19 cellular contexts compared by ENCODE assay signal in the genomic region with DNA sequence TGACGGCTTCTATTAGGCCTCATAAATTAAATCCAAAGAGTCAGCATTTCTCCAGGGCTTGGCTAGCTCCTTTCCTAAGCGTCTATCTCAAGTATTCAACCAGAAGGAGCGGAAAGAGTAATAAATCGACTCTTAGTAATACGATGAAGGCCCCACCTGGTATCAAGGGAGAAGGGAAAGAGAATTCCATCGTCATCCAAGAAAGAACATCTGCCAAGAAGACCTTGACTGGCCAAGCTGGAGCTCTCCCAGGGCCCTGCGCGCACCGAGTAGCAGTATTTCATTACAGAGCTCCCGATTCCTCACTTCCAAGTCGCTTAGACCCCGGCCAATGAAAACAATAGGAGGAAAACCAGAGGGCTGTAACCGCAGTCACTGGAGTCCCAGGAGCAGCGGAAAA.
DNase-seq lines count a peak whose midpoint lies in the region; ATAC-seq, FAIRE-seq and TF ChIP-seq lines count a peak whose summit lies in the region.
"Had no signal": no experiment of that assay in that cellular context is flagged by ENCODE, and none has a peak within 500 bp of the region (broad histone marks: within the 10 kb centered on the region; RNA-seq: fewer than 3 reads in every experiment).

No MANE protein-coding gene starts in this region.

- ATAC-seq in sciatic nerve (peak; percentile 98), HG02588 (IDR thresholded peaks at IDR 0.05; ENCODE audit: unreplicated experiment) (no peak)
- ATAC-seq: lower lobe of right lung, upper lobe of right lung had no signal

- peaks cover 36% of the 10 kb centered on the region for H3K4me1 Mint-ChIP-seq in activated CD4-positive, alpha-beta memory T cell treated with anti-CD3 and anti-CD28 coated beads for 36 hours (ENCODE audit: low read depth)
- peaks cover 30% of the 10 kb centered on the region for H3K4me1 Mint-ChIP-seq in activated CD4-positive, alpha-beta memory T cell treated with anti-CD3 and anti-CD28 coated beads, Interleukin-2, amount 10 ng/mL, durations not matched to agents 7 days and 5 days
- H3K4me1 Mint-ChIP-seq in CD8-positive, alpha-beta memory T cell = peaks cover 24 to 44% (median 43%) of the 10 kb centered on the region in 3 donors
- H3K4me1 Mint-ChIP-seq in endothelial cell (ENCODE audit: unreplicated experiment) = peaks cover 26% of the 10 kb centered on the region

- H3K9me3 Mint-ChIP-seq in activated CD4-positive, alpha-beta memory T cell treated with anti-CD3 and anti-CD28 coated beads for 36 hours = peaks cover 14% of the 10 kb centered on the region
- H3K9me3 Mint-ChIP-seq in activated CD4-positive, alpha-beta memory T cell treated with anti-CD3 and anti-CD28 coated beads, Interleukin-2, amount 10 ng/mL, durations not matched to agents 7 days and 5 days = no peaks in the 10 kb centered on the region
- H3K9me3 Mint-ChIP-seq in CD8-positive, alpha-beta memory T cell = peaks cover 0 to 2% (median 0%) of the 10 kb centered on the region in 5 donors
- no peaks in the 10 kb centered on the region for H3K9me3 Mint-ChIP-seq in endothelial cell (ENCODE audit: unreplicated experiment)

- H3K27me3 ChIP-seq in CD8-positive, alpha-beta memory T cell (ENCODE audit: insufficient read depth, low read length, poor library complexity, severe bottlenecking) = no peaks in the 10 kb centered on the region
- H3K27me3 ChIP-seq: ascending aorta, upper lobe of right lung had no signal

- no peak overlapping the region for H3K4me3 Mint-ChIP-seq in activated CD4-positive, alpha-beta memory T cell treated with anti-CD3 and anti-CD28 coated beads for 36 hours
- H3K4me3 Mint-ChIP-seq in activated CD4-positive, alpha-beta memory T cell treated with anti-CD3 and anti-CD28 coated beads, Interleukin-2, amount 10 ng/mL, durations not matched to agents 7 days and 5 days = no peak overlapping the region
- H3K4me3 Mint-ChIP-seq in CD8-positive, alpha-beta memory T cell = peak overlapping the region in 1 of 7 donors; percentile 24
- H3K4me3 Mint-ChIP-seq in endothelial cell (ENCODE audit: unreplicated experiment) = no peak overlapping the region
- H3K4me3 Mint-ChIP-seq: stimulated activated naive CD8-positive, alpha-beta T cell treated with anti-CD3 and anti-CD28 coated beads, Interleukin-15, Interleukin-2, amounts not matched to agents 100 ng/mL and 50 ng/mL, for 24 hours had no signal

- intact Hi-C loops in activated CD4-positive, alpha-beta memory T cell treated with anti-CD3 and anti-CD28 coated beads for 36 hours (cut with micrococcal nuclease) = loop anchor here (1.0 to 10.0 kb wide), 6 partner anchors 19 to 586 kb away; a partner anchor contains a TSS
- intact Hi-C loops in sciatic nerve (cut with DNase I) (loop anchor here (10.0 kb wide), 1 partner anchor 316 kb away; no protein-coding TSS in a partner anchor), kidney (cut with DNase I) (no loop called here)

- no peak overlapping the region for H3K9ac ChIP-seq in kidney (ENCODE audit: low read length in 2 of 2)

- peaks cover 38% of the 10 kb centered on the region for H3K36me3 Mint-ChIP-seq in activated CD4-positive, alpha-beta memory T cell treated with anti-CD3 and anti-CD28 coated beads for 36 hours
- peaks cover 54% of the 10 kb centered on the region for H3K36me3 Mint-ChIP-seq in activated CD4-positive, alpha-beta memory T cell treated with anti-CD3 and anti-CD28 coated beads, Interleukin-2, amount 10 ng/mL, durations not matched to agents 7 days and 5 days (ENCODE audit: low read depth)
- peaks cover 11 to 41% (median 18%) of the 10 kb centered on the region in 3 donors for H3K36me3 Mint-ChIP-seq in CD8-positive, alpha-beta memory T cell
- peaks cover 39% of the 10 kb centered on the region for H3K36me3 Mint-ChIP-seq in endothelial cell (ENCODE audit: low read depth, unreplicated experiment)

- CTCF ChIA-PET in activated CD4-positive, alpha-beta memory T cell treated with anti-CD3 and anti-CD28 coated beads for 36 hours (lab: Charles Lee) = interaction anchor here (0.8 to 2.1 kb wide), 8 partner anchors 10 to 314 kb away, joined by 3 to 9 read pairs (median 4); no protein-coding TSS in a partner anchor
- CTCF ChIA-PET in activated CD4-positive, alpha-beta memory T cell treated with anti-CD3 and anti-CD28 coated beads, Interleukin-2, amount 10 ng/mL, durations not matched to agents 7 days and 5 days (lab: Charles Lee) = interaction anchor here (0.5 to 2.0 kb wide), 5 partner anchors 10 to 54 kb away, joined by 3 to 7 read pairs (median 3); no protein-coding TSS in a partner anchor
- CTCF ChIA-PET in CD8-positive, alpha-beta memory T cell (lab: Charles Lee) = interaction anchor here (1.1 to 1.6 kb wide), 3 partner anchors 50 to 381 kb away, joined by 3 read pairs; no protein-coding TSS in a partner anchor

- H3K9me3 ChIP-seq in CD8-positive, alpha-beta memory T cell (ENCODE audit: low read length) = no peaks in the 10 kb centered on the region
- no peaks in the 10 kb centered on the region for H3K9me3 ChIP-seq in kidney (ENCODE audit: control insufficient read depth in 1 of 2, low read length in 2 of 2)
- H3K9me3 ChIP-seq: ascending aorta, lower lobe of right lung, upper lobe of right lung had no signal

- H3K4me3 ChIP-seq in CD8-positive, alpha-beta memory T cell (ENCODE audit: low read length) = no peak overlapping the region
- H3K4me3 ChIP-seq in kidney (ENCODE audit: low read length in 2 of 2) = no peak overlapping the region
- H3K4me3 ChIP-seq: ascending aorta, lower lobe of right lung, upper lobe of right lung had no signal

- POLR2A ChIA-PET in activated CD4-positive, alpha-beta memory T cell treated with anti-CD3 and anti-CD28 coated beads for 36 hours (lab: Charles Lee) = interaction anchor here (1.4 to 1.6 kb wide), 3 partner anchors 20 to 323 kb away, joined by 3 to 5 read pairs (median 4); no protein-coding TSS in a partner anchor
- POLR2A ChIA-PET in activated CD4-positive, alpha-beta memory T cell treated with anti-CD3 and anti-CD28 coated beads, Interleukin-2, amount 10 ng/mL, durations not matched to agents 7 days and 5 days (lab: Charles Lee) = interaction anchor here (0.5 to 2.1 kb wide), 5 partner anchors 12 to 353 kb away, joined by 3 to 7 read pairs (median 3); no protein-coding TSS in a partner anchor
- POLR2A ChIA-PET in CD8-positive, alpha-beta memory T cell (lab: Charles Lee) = no interaction called here

- H3K36me3 ChIP-seq in CD8-positive, alpha-beta memory T cell (ENCODE audit: insufficient read depth, low read length) = no peaks in the 10 kb centered on the region
- H3K36me3 ChIP-seq in kidney (ENCODE audit: control insufficient read depth in 1 of 2, insufficient read depth in 2 of 2, low read length in 2 of 2) = no peaks in the 10 kb centered on the region
- H3K36me3 ChIP-seq: upper lobe of right lung had no signal

- no peaks in the 10 kb centered on the region for H3K27me3 Mint-ChIP-seq in activated CD4-positive, alpha-beta memory T cell treated with anti-CD3 and anti-CD28 coated beads for 36 hours
- H3K27me3 Mint-ChIP-seq in activated CD4-positive, alpha-beta memory T cell treated with anti-CD3 and anti-CD28 coated beads, Interleukin-2, amount 10 ng/mL, durations not matched to agents 7 days and 5 days = no peaks in the 10 kb centered on the region
- H3K27me3 Mint-ChIP-seq in CD8-positive, alpha-beta memory T cell = no peaks in the 10 kb centered on the region
- peaks cover 3% of the 10 kb centered on the region for H3K27me3 Mint-ChIP-seq in endothelial cell (ENCODE audit: unreplicated experiment)
- H3K27me3 Mint-ChIP-seq: stimulated activated naive CD8-positive, alpha-beta T cell treated with anti-CD3 and anti-CD28 coated beads, Interleukin-15, Interleukin-2, amounts not matched to agents 100 ng/mL and 50 ng/mL, for 24 hours had no signal

- in situ Hi-C loops in GM13976 (cut with MboI; ENCODE audit: low sequenced_read_pairs, unreplicated experiment) = loop anchor here (25.0 kb wide), 1 partner anchor 454 kb away; a partner anchor contains a TSS

- TF ChIP-seq CTCF in endothelial cell (IDR thresholded peaks at IDR 0.05; ENCODE audit: unreplicated experiment) = no peak
- no peak for TF ChIP-seq CTCF in GM13976 (IDR thresholded peaks at IDR 0.05; ENCODE audit: borderline replicate concordance, control extremely low read depth, extremely low read depth, insufficient read depth, missing control alignments)
- TF ChIP-seq CTCF in kidney (IDR thresholded peaks at IDR 0.05; ENCODE audit: borderline replicate concordance, extremely low read depth, insufficient read depth) = no peak

- no peak for FAIRE-seq in kidney (lab: Jason Lieb, UNC)
- FAIRE-seq: GM12892 had no signal

- peak overlapping the region; percentile 13 for H3K27ac Mint-ChIP-seq in activated CD4-positive, alpha-beta memory T cell treated with anti-CD3 and anti-CD28 coated beads for 36 hours
- H3K27ac Mint-ChIP-seq in activated CD4-positive, alpha-beta memory T cell treated with anti-CD3 and anti-CD28 coated beads, Interleukin-2, amount 10 ng/mL, durations not matched to agents 7 days and 5 days = no peak overlapping the region
- peak overlapping the region; percentile 14 to 97 (median 69) for H3K27ac Mint-ChIP-seq in CD8-positive, alpha-beta memory T cell
- peak overlapping the region; percentile 87 for H3K27ac Mint-ChIP-seq in endothelial cell (ENCODE audit: unreplicated experiment)
- H3K27ac Mint-ChIP-seq: stimulated activated naive CD8-positive, alpha-beta T cell treated with anti-CD3 and anti-CD28 coated beads, Interleukin-15, Interleukin-2, amounts not matched to agents 100 ng/mL and 50 ng/mL, for 24 hours had no signal

- no peak overlapping the region for H3K27ac ChIP-seq in CD8-positive, alpha-beta memory T cell (ENCODE audit: low read depth, low read length)
- no peak overlapping the region for H3K27ac ChIP-seq in kidney (ENCODE audit: low read depth in 2 of 2, low read length in 2 of 2)
- H3K27ac ChIP-seq: ascending aorta, lower lobe of right lung, RWPE1, upper lobe of right lung had no signal

- DNase-seq in activated CD4-positive, alpha-beta memory T cell treated with anti-CD3 and anti-CD28 coated beads for 36 hours = no peak
- no peak for DNase-seq in activated CD4-positive, alpha-beta memory T cell treated with anti-CD3 and anti-CD28 coated beads, Interleukin-2, amount 10 ng/mL, durations not matched to agents 7 days and 5 days
- DNase-seq in CD8-positive, alpha-beta memory T cell = no peak
- DNase-seq in endothelial cell (ENCODE audit: low spot score) = no peak
- DNase-seq in sciatic nerve (ENCODE audit: low spot score) = peak; percentile 85
- DNase-seq in GM13976 (ENCODE audit: low spot score) = no peak
- DNase-seq in kidney = no peak
- DNase-seq: C1 segment of cervical spinal cord; cerebellar nuclear complex; effector CD4-positive, alpha-beta T cell; lower lobe of right lung; NCI-H1417; NCI-H524; upper lobe of right lung had no signal

- peaks cover 19% of the 10 kb centered on the region for H3K4me1 ChIP-seq in CD8-positive, alpha-beta memory T cell (ENCODE audit: insufficient read depth, low read length)
- H3K4me1 ChIP-seq in kidney (ENCODE audit: control insufficient read depth in 1 of 2, insufficient read depth in 1 of 2, low read depth in 1 of 2, low read length in 2 of 2) = no peaks in the 10 kb centered on the region
- H3K4me1 ChIP-seq: ascending aorta, lower lobe of right lung, upper lobe of right lung had no signal
